In the genomic region with DNA sequence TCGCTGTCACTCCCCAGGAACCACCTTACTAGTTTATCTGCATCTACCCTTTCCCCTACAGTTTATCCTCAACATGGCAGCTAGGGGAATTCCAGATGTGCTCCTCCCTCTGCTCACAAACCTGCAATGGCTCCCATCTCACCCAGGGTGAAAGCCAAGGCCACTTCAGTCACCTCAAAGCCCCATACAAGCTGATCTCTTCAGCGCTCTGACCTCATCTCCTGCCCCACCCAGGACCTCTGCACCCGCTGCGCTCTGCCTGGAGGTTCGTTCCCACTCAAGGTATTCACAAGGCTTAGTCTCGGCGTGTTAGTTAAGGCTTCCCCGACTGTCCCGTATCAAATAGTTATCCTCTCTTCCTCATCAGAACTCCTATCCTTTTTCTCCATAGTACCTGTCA, we compare ENCODE assay signal across 24 cellular contexts. TPM values are rescaled to one million over a fixed set of nuclear protein-coding genes. Genes with fewer than 3 reads are reported as not detected.
DNase-seq lines count a peak whose midpoint lies in the region; ATAC-seq and TF ChIP-seq lines count a peak whose summit lies in the region.
"Had no signal": no experiment of that assay in that cellular context is flagged by ENCODE, and none has a peak within 500 bp of the region (broad histone marks: within the 10 kb centered on the region; RNA-seq: fewer than 3 reads in every experiment).

No MANE protein-coding gene starts in this region.

- no peaks in the 10 kb centered on the region for H3K27me3 ChIP-seq in BE2C
- H3K27me3 ChIP-seq: BLaER1, heart left ventricle, Peyer's patch, upper lobe of left lung had no signal

- TF ChIP-seq CTCF in choroid plexus epithelial cell (conservative IDR thresholded peaks at IDR 0.05; ENCODE audit: low read depth, low read length) (peak; percentile 2), BE2C (IDR thresholded peaks at IDR 0.05; ENCODE audit: low read depth, low read length) (no peak)

- no peaks in the 10 kb centered on the region for H3K4me1 Mint-ChIP-seq in activated T-cell treated with anti-CD3 and anti-CD28 coated beads, Interleukin-2, amount 50 U/mL, for 72 hours (ENCODE audit: low read depth)
- peaks cover 17% of the 10 kb centered on the region for H3K4me1 Mint-ChIP-seq in T-helper 17 cell
- peaks cover 15 to 28% of the 10 kb centered on the region in 2 donors for H3K4me1 Mint-ChIP-seq in stimulated activated naive B cell treated with anti-CD40 and anti-IgM and Interleukin-4, amounts not matched to agents 10 μg/mL and 1 μg/mL and 100 μg/mL, for 72 hours
- H3K4me1 Mint-ChIP-seq: activated naive CD4-positive, alpha-beta T cell treated with anti-CD3 and anti-CD28 coated beads, Interleukin-2, amount 10 ng/mL, durations not matched to agents 7 days and 5 days had no signal

- H3K9me3 Mint-ChIP-seq in activated T-cell treated with anti-CD3 and anti-CD28 coated beads, Interleukin-2, amount 50 U/mL, for 72 hours = no peaks in the 10 kb centered on the region
- no peaks in the 10 kb centered on the region for H3K9me3 Mint-ChIP-seq in stimulated activated naive B cell treated with anti-CD40 and anti-IgM and Interleukin-4, amounts not matched to agents 10 μg/mL and 1 μg/mL and 100 μg/mL, for 72 hours
- H3K9me3 Mint-ChIP-seq: activated naive CD4-positive, alpha-beta T cell treated with anti-CD3 and anti-CD28 coated beads, Interleukin-2, amount 10 ng/mL, durations not matched to agents 7 days and 5 days had no signal

- DNase-seq in activated T-cell treated with anti-CD3 and anti-CD28 coated beads, Interleukin-2, amount 50 U/mL, for 72 hours = no peak
- DNase-seq in activated T-cell treated with anti-CD3 and anti-CD28 coated beads for 4 hours = no peak
- no peak for DNase-seq in T-helper 17 cell
- no peak for DNase-seq in choroid plexus epithelial cell (ENCODE audit: low read depth)
- DNase-seq in stimulated activated naive B cell treated with anti-CD40 and anti-IgM and Interleukin-4, amounts not matched to agents 10 μg/mL and 1 μg/mL and 100 μg/mL, for 72 hours = no peak
- DNase-seq in hypothalamus (lab: John Stamatoyannopoulos, UW) = no peak
- DNase-seq in BE2C = no peak
- DNase-seq in MV-4-11 (lab: John Stamatoyannopoulos, UW) = no peak
- DNase-seq: ACHN; activated CD4-positive, alpha-beta T cell treated with anti-CD3 and anti-CD28 coated beads, Interleukin-2, amount 50 U/mL, for 1 hour; activated naive CD4-positive, alpha-beta T cell treated with anti-CD3 and anti-CD28 coated beads, Interleukin-2, amount 10 ng/mL, durations not matched to agents 7 days and 5 days; cerebellar nuclear complex; heart left ventricle; NCI-H1694 treated with DMSO at 0.1 percent for 48 hours; NCI-H2171 treated with DMSO at 0.1 percent for 48 hours; NCI-H524; nucleus accumbens; stimulated activated CD8-positive, alpha-beta memory T cell treated with anti-CD3 and anti-CD28 coated beads, Interleukin-4, amount 100 ng/mL, for 48 hours; upper lobe of left lung had no signal

- no peak overlapping the region for H3K4me3 ChIP-seq in choroid plexus epithelial cell (ENCODE audit: low read depth, low read length)
- H3K4me3 ChIP-seq in BE2C (ENCODE audit: low read depth, low read length) = no peak overlapping the region
- H3K4me3 ChIP-seq: BLaER1, heart left ventricle, Peyer's patch, upper lobe of left lung had no signal

- H3K9me3 ChIP-seq in T-helper 17 cell (ENCODE audit: control insufficient read depth, low read length, poor library complexity, severe bottlenecking) = no peaks in the 10 kb centered on the region
- no peaks in the 10 kb centered on the region for H3K9me3 ChIP-seq in BE2C
- H3K9me3 ChIP-seq: BLaER1, heart left ventricle, Peyer's patch, upper lobe of left lung had no signal

- H3K4me3 Mint-ChIP-seq in activated T-cell treated with anti-CD3 and anti-CD28 coated beads, Interleukin-2, amount 50 U/mL, for 72 hours = no peak overlapping the region
- no peak overlapping the region for H3K4me3 Mint-ChIP-seq in T-helper 17 cell
- H3K4me3 Mint-ChIP-seq in stimulated activated naive B cell treated with anti-CD40 and anti-IgM and Interleukin-4, amounts not matched to agents 10 μg/mL and 1 μg/mL and 100 μg/mL, for 72 hours = no peak overlapping the region
- H3K4me3 Mint-ChIP-seq: activated naive CD4-positive, alpha-beta T cell treated with anti-CD3 and anti-CD28 coated beads, Interleukin-2, amount 10 ng/mL, durations not matched to agents 7 days and 5 days had no signal

- no peak for ATAC-seq in activated T-cell treated with anti-CD3 and anti-CD28 coated beads, Interleukin-2, amount 50 U/mL, for 72 hours (replicated peaks in 1 of 2)
- ATAC-seq in T-helper 17 cell = peak; percentile 40
- peak in 1 of 2 donors; percentile 26 for ATAC-seq in stimulated activated naive B cell treated with anti-CD40 and anti-IgM and Interleukin-4, amounts not matched to agents 10 μg/mL and 1 μg/mL and 100 μg/mL, for 72 hours (replicated peaks)

- H3K4me1 ChIP-seq in BE2C = no peaks in the 10 kb centered on the region
- H3K4me1 ChIP-seq: Peyer's patch, upper lobe of left lung had no signal

- H3K27me3 Mint-ChIP-seq in activated T-cell treated with anti-CD3 and anti-CD28 coated beads, Interleukin-2, amount 50 U/mL, for 72 hours (ENCODE audit: low read depth) = no peaks in the 10 kb centered on the region
- H3K27me3 Mint-ChIP-seq in T-helper 17 cell = no peaks in the 10 kb centered on the region
- no peaks in the 10 kb centered on the region for H3K27me3 Mint-ChIP-seq in stimulated activated naive B cell treated with anti-CD40 and anti-IgM and Interleukin-4, amounts not matched to agents 10 μg/mL and 1 μg/mL and 100 μg/mL, for 72 hours
- H3K27me3 Mint-ChIP-seq: activated naive CD4-positive, alpha-beta T cell treated with anti-CD3 and anti-CD28 coated beads, Interleukin-2, amount 10 ng/mL, durations not matched to agents 7 days and 5 days had no signal

- H3K36me3 ChIP-seq in BE2C = no peaks in the 10 kb centered on the region

- peak overlapping the region; percentile 40 for H3K27ac Mint-ChIP-seq in activated T-cell treated with anti-CD3 and anti-CD28 coated beads, Interleukin-2, amount 50 U/mL, for 72 hours
- H3K27ac Mint-ChIP-seq in T-helper 17 cell = peak overlapping the region; percentile 79
- H3K27ac Mint-ChIP-seq in stimulated activated naive B cell treated with anti-CD40 and anti-IgM and Interleukin-4, amounts not matched to agents 10 μg/mL and 1 μg/mL and 100 μg/mL, for 72 hours = peak overlapping the region; percentile 37
- H3K27ac Mint-ChIP-seq: activated naive CD4-positive, alpha-beta T cell treated with anti-CD3 and anti-CD28 coated beads, Interleukin-2, amount 10 ng/mL, durations not matched to agents 7 days and 5 days had no signal

- H3K36me3 Mint-ChIP-seq in activated T-cell treated with anti-CD3 and anti-CD28 coated beads, Interleukin-2, amount 50 U/mL, for 72 hours (ENCODE audit: insufficient read depth in 2 of 2) = peaks cover 2 to 4% of the 10 kb centered on the region in 2 donors
- no peaks in the 10 kb centered on the region for H3K36me3 Mint-ChIP-seq in T-helper 17 cell (ENCODE audit: low read depth)
- peaks cover 30 to 38% of the 10 kb centered on the region in 2 donors for H3K36me3 Mint-ChIP-seq in stimulated activated naive B cell treated with anti-CD40 and anti-IgM and Interleukin-4, amounts not matched to agents 10 μg/mL and 1 μg/mL and 100 μg/mL, for 72 hours

RNA-seq across cellular contexts. Expression of gene SPDEF, which starts 28.6 kb away (rescaled TPM):
- total RNA-seq in activated T-cell treated with anti-CD3 and anti-CD28 coated beads, Interleukin-2, amount 50 U/mL, for 72 hours = under 1 TPM; 0.16 to 0.34 TPM
- under 1 TPM; 0.23 to 0.35 TPM for total RNA-seq in T-helper 17 cell
- not detected for polyA plus RNA-seq in BE2C (2012; ENCODE audit: insufficient read depth, insufficient read length, low read depth)
- total RNA-seq: epithelial cell of proximal tubule, lung microvascular endothelial cell, skeletal muscle tissue had no signal
